Comparison of ENCODE assay signal across 11 cellular contexts in the genomic region with DNA sequence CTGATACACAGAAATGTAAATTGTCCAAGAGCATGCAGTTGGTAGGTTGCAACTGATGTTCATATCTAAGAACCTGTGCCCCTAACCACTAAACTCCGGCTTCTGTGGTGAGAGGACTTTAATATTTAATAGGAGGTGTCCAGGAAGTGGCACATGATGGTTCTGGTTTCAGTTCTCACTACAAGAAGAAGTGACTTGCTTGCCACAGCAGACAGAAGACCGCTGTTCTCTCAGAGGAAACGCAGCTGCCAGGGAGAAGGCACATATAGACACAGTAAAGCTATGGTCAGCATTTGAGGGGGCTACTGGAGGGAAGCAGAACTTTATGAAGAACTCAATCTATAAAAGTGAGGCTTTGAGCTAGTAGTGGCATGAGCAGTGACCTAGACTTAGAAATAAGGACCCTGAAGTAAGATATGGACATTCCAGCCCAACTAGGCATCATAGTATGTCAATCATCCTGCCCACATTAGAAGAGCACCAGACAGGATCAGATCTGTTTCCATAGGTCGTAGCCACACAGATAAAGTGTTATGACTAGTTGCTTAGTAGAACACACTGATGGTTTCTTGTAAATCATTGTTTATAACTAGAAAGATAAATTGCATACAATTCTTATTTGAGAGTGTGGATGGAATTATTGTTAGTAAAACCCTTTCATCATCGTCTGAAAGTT. TPM values are rescaled to one million over a fixed set of nuclear protein-coding genes. Genes with fewer than 3 reads are reported as not detected.
A peak's percentile ranks its signal among the peaks of the same experiment; 100 is the strongest.
DNase-seq lines count a peak whose midpoint lies in the region; ATAC-seq and TF ChIP-seq lines count a peak whose summit lies in the region.
"Had no signal": no experiment of that assay in that cellular context is flagged by ENCODE, and none has a peak within 500 bp of the region (broad histone marks: within the 10 kb centered on the region; RNA-seq: fewer than 3 reads in every experiment).

No MANE protein-coding gene starts in this region.

- no peak overlapping the region; the same call in 1 of the 2 replicates for H4K5ac ChIP-seq in IMR-90 (ENCODE audit: low read depth, low read length)

- H3K27me3 Mint-ChIP-seq in endodermal cell (ENCODE audit: insufficient read depth) = peaks cover 47% of the 10 kb centered on the region

- WGBS in IMR-90 (ENCODE audit: extremely low coverage in 2 of 2, insufficient read length in 1 of 2), 2 experiments = 100% methylated on average over 1 of the region's 5 CpGs; no CpG with 5 or more reads in 1 of the 2 experiments
- 93 to 100% methylated on average over 4 to 5 of the region's 5 CpGs for WGBS in endodermal cell (ENCODE audit: insufficient coverage in 1 of 2, insufficient read length in 1 of 2), 2 experiments

- H3K18ac ChIP-seq in IMR-90 (ENCODE audit: low read depth, low read length) = peak overlapping the region; percentile 50

- no peak for TF ChIP-seq RAD21 in IMR-90 (IDR thresholded peaks at IDR 0.05; ENCODE audit: low read length)

- H4K20me1 ChIP-seq in IMR-90 (ENCODE audit: insufficient read depth, low read length) = no peaks in the 10 kb centered on the region

- H3K4me3 ChIP-seq in IMR-90 (ENCODE audit: insufficient read depth, low read depth, low read length) (no peak overlapping the region), endodermal cell (ENCODE audit: low read length) (no peak overlapping the region)

- peak overlapping the region; percentile 11; the same call in 1 of the 3 replicates for H2BK15ac ChIP-seq in IMR-90 (ENCODE audit: low read depth, low read length)

- no peak overlapping the region for H2BK120ac ChIP-seq in IMR-90 (ENCODE audit: low read depth, low read length)

- no peak overlapping the region; the same call in 1 of the 2 replicates for H3K14ac ChIP-seq in IMR-90 (replicated peaks; ENCODE audit: low read depth, low read length)

- no peak overlapping the region for H2BK20ac ChIP-seq in IMR-90 (ENCODE audit: low read depth, low read length)

- H2BK5ac ChIP-seq in IMR-90 (ENCODE audit: low read depth, low read length, poor library complexity, severe bottlenecking) = no peak overlapping the region

- TF ChIP-seq CTCF in IMR-90 (conservative IDR thresholded peaks at IDR 0.05; ENCODE audit: low read depth, low read length) (no peak), endodermal cell (conservative IDR thresholded peaks at IDR 0.05) (no peak)

- H3K4me1 ChIP-seq in IMR-90 (ENCODE audit: control insufficient read depth, insufficient read depth, low read length) (peaks cover 7% of the 10 kb centered on the region), endodermal cell (ENCODE audit: control insufficient read depth, insufficient read depth, low read length) (no peaks in the 10 kb centered on the region)

- no peak overlapping the region for H3K27ac Mint-ChIP-seq in endodermal cell
- H3K27ac Mint-ChIP-seq: activated naive CD8-positive, alpha-beta T cell had no signal

- H3K36me3 ChIP-seq in IMR-90 (ENCODE audit: control insufficient read depth, insufficient read depth, low read length) = no peaks in the 10 kb centered on the region
- no peaks in the 10 kb centered on the region for H3K36me3 ChIP-seq in endodermal cell (ENCODE audit: control insufficient read depth, insufficient read depth, low read length)

- no peaks in the 10 kb centered on the region for H3K79me1 ChIP-seq in IMR-90 (ENCODE audit: low read depth in 1 of 2, low read length in 2 of 2)

- no peak overlapping the region for H3K4me2 ChIP-seq in IMR-90 (ENCODE audit: low read depth, low read length)

- H3K9me1 ChIP-seq in IMR-90 (ENCODE audit: insufficient read depth, low read length) = 0 out of 2 replicates have a peak, but pooled peaks cover 2% of the 10 kb centered on the region

- no peak overlapping the region for H3K23ac ChIP-seq in IMR-90 (ENCODE audit: low read depth, low read length)

- no peak overlapping the region for H3K4me3 Mint-ChIP-seq in endodermal cell
- H3K4me3 Mint-ChIP-seq: activated naive CD8-positive, alpha-beta T cell had no signal

- no peak overlapping the region for H4K8ac ChIP-seq in IMR-90 (ENCODE audit: low read depth in 2 of 2, low read length in 2 of 2)

- H3K9me3 ChIP-seq in IMR-90 (ENCODE audit: control insufficient read depth, insufficient read depth, low read length) (no peaks in the 10 kb centered on the region), endodermal cell (ENCODE audit: control insufficient read depth, low read length) (no peaks in the 10 kb centered on the region)

- intact Hi-C loops in IMR-90 (cut with micrococcal nuclease) = no loop called here

- POLR2A ChIA-PET in IMR-90 (lab: Charles Lee; ENCODE audit: unreplicated experiment) = no interaction called here

- no peak overlapping the region for H2AK5ac ChIP-seq in IMR-90 (ENCODE audit: low read depth, low read length)

- in situ Hi-C loops in IMR-90 (cut with MboI; ENCODE audit: low sequenced_read_pairs) = no loop called here

- DNase-seq in IMR-90 = no peak
- no peak for DNase-seq in left lobe of liver (ENCODE audit: low spot score)
- DNase-seq in NCI-H345 treated with DMSO at 0.1 percent for 48 hours (lab: John Stamatoyannopoulos, UW; ENCODE audit: unreplicated experiment) = no peak
- DNase-seq in DMS53 (lab: John Stamatoyannopoulos, UW) = no peak
- DNase-seq in LoVo (ENCODE audit: low spot score) = no peak
- DNase-seq in endodermal cell = no peak
- DNase-seq: DMS79 treated with DMSO at 0.1 percent for 48 hours had no signal

- H3K4me1 Mint-ChIP-seq in endodermal cell = no peaks in the 10 kb centered on the region

- H3K9ac ChIP-seq in IMR-90 (ENCODE audit: low read depth, low read length) (no peak overlapping the region), endodermal cell (ENCODE audit: extremely low read depth, low read length, poor library complexity, severe bottlenecking) (no peak overlapping the region)

- H4K91ac ChIP-seq in IMR-90 (ENCODE audit: insufficient read depth, low read depth, low read length) = 0 out of 2 replicates have a peak overlapping the region, but pooled peaks have one; percentile 3

- no peaks in the 10 kb centered on the region for H3K27me3 ChIP-seq in IMR-90 (ENCODE audit: control insufficient read depth, insufficient read depth, low read length)
- no peaks in the 10 kb centered on the region for H3K27me3 ChIP-seq in endodermal cell (ENCODE audit: control insufficient read depth, insufficient read depth, low read length, poor library complexity, severe bottlenecking)

- H2AK9ac ChIP-seq in IMR-90 (replicated peaks; ENCODE audit: low read depth, low read length, poor library complexity) = no peak overlapping the region

- no peak overlapping the region for H3K56ac ChIP-seq in IMR-90 (ENCODE audit: extremely low read depth, insufficient read depth, low read length)

- H3K27ac ChIP-seq in IMR-90 (ENCODE audit: insufficient read depth, low read length) (no peak overlapping the region), endodermal cell (ENCODE audit: low read depth, low read length) (no peak overlapping the region)

- no peak overlapping the region for H2AFZ ChIP-seq in IMR-90 (replicated peaks; ENCODE audit: low read length, poor library complexity)

- dilution Hi-C loops in IMR-90 (cut with HindIII; ENCODE audit: low sequenced_read_pairs, unreplicated experiment) = no loop called here

- peak; percentile 93 for ATAC-seq in GM18520 (IDR thresholded peaks at IDR 0.05; ENCODE audit: unreplicated experiment)
- ATAC-seq in GM21786 (IDR thresholded peaks at IDR 0.05; ENCODE audit: unreplicated experiment) = peak; percentile 98
- no peak for ATAC-seq in IMR-90 (ENCODE audit: low read depth)
- peak; percentile 38 for ATAC-seq in left lobe of liver

- H3K9me3 Mint-ChIP-seq in endodermal cell = no peaks in the 10 kb centered on the region

- no peaks in the 10 kb centered on the region for H3K36me3 Mint-ChIP-seq in endodermal cell (ENCODE audit: low read depth)

- no peak overlapping the region for H3K4ac ChIP-seq in IMR-90 (ENCODE audit: low read depth, low read length)

- CTCF ChIA-PET in IMR-90 (lab: Yijun Ruan, JAX) = interaction anchor here (1.1 kb wide), 1 partner anchor 66 kb away, joined by 3 read pairs; no protein-coding TSS in a partner anchor

- BruUV-seq in IMR-90 (replicated peaks; lab: Mats Ljungman, UMichigan) = no TSS peak

- TF ChIP-seq POLR2A in IMR-90 (IDR thresholded peaks at IDR 0.05; ENCODE audit: low read depth, low read length) = no peak

TF ChIP-seq in IMR-90, 13 proteins besides CTCF, POLR2A, EP300 and RAD21:
- TF ChIP-seq, protein P1, sequence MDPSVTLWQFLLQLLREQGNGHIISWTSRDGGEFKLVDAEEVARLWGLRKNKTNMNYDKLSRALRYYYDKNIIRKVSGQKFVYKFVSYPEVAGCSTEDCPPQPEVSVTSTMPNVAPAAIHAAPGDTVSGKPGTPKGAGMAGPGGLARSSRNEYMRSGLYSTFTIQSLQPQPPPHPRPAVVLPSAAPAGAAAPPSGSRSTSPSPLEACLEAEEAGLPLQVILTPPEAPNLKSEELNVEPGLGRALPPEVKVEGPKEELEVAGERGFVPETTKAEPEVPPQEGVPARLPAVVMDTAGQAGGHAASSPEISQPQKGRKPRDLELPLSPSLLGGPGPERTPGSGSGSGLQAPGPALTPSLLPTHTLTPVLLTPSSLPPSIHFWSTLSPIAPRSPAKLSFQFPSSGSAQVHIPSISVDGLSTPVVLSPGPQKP (IDR thresholded peaks at IDR 0.05; ENCODE audit: borderline replicate concordance, low read depth, low read length) = no peak
- TF ChIP-seq CEBPB (IDR thresholded peaks at IDR 0.05; ENCODE audit: low read depth, low read length) = no peak

RNA-seq across cellular contexts. Expression of a gene that starts 36.4 kb away (rescaled TPM):
- total RNA-seq in IMR-90 (2012; rRNA removed) = 50.0 and 97.2 TPM in 2 replicates
- polyA plus RNA-seq in IMR-90 (2012; rRNA removed) = 95.9 and 101 TPM in 2 replicates
- 40.6 and 65.1 TPM in 2 replicates for polyA plus RNA-seq in IMR-90 (2012; cell fraction: cytosol; rRNA removed)
- 76.6 and 217 TPM in 2 replicates for polyA plus RNA-seq in IMR-90 (2012; cell fraction: nucleus; rRNA removed; ENCODE audit: low replicate concordance)
- 7.6 TPM for total RNA-seq in left lobe of liver
- total RNA-seq in endodermal cell = 10 to 100 TPM; 12.3 to 23.8 TPM
- 12.8 TPM for polyA plus RNA-seq in endodermal cell (2013, experiment 1 of 2)
- 12.7 TPM for polyA plus RNA-seq in endodermal cell (2013, experiment 2 of 2)
- total RNA-seq: T-helper 1 cell treated with Interleukin-12 subunit alpha and Interleukin-12 subunit beta and Interleukin-4 antibody, amounts not matched to agents 30 ng/mL and 1 ng/mL, for 36 hours had no signal
